ENCODE assay signal across 24 cellular contexts in the genomic region with DNA sequence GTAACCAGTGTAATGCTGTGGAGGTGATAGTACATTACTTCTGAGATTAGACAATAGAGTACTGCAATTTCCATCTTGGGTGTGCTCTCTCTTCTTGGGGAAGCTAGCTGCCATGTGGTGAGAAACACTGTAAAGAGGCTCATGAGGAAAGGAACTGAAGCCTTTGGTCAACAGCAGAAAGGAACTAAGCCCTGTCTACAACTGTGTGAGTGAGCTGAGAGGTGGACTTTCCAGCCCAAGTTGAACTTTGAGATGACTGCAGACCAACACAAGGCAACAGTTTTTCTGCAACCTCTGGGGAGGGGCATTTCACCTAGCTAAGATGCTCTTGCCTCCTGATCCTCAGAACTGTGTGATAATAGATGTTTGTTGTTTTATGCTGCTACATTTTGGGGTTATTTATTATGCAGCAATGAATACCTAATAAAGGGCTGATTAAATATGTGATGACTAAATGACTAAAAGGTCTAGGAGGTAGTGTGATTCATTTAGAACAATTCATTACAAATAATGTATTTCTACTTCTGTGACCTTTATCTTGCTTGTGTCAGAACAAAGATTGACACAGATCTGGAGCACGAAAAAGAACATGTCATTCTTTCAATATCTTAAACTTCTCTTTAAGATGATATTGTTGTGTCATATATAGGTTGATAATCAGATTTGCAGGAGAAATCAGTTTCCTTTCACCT.
A peak's percentile ranks its signal among the peaks of the same experiment; 100 is the strongest.
DNase-seq lines count a peak whose midpoint lies in the region; ATAC-seq, FAIRE-seq and TF ChIP-seq lines count a peak whose summit lies in the region.
"Had no signal": no experiment of that assay in that cellular context is flagged by ENCODE, and none has a peak within 500 bp of the region (broad histone marks: within the 10 kb centered on the region; RNA-seq: fewer than 3 reads in every experiment).

No MANE protein-coding gene starts in this region.

- FAIRE-seq in bronchial epithelial cell (lab: Jason Lieb, UNC), result no peak
- FAIRE-seq: GM12878, GM19239, H54, HTR-8/SVneo had no signal

- H4K20me1 ChIP-seq in GM23338 (replicated peaks; ENCODE audit: insufficient read depth), result no peaks in the 10 kb centered on the region

- H3K27ac ChIP-seq in GM23338 (ENCODE audit: low read depth) (no peak overlapping the region), trophoblast cell (ENCODE audit: low read depth, low read length) (no peak overlapping the region)
- H3K27ac ChIP-seq: GM23248 had no signal

- H3K27ac Mint-ChIP-seq in GM23338, result no peak overlapping the region
- H3K27ac Mint-ChIP-seq: CD4-positive, CD25-positive, alpha-beta regulatory T cell; CD8-positive, alpha-beta memory T cell; HFFc6; IgD-negative memory B cell had no signal

- no peak overlapping the region for H3K14ac ChIP-seq in trophoblast cell (ENCODE audit: low read length)

- no peak overlapping the region for H3K18ac ChIP-seq in trophoblast cell (ENCODE audit: low read length)

- TF ChIP-seq CTCF in GM23338 (conservative IDR thresholded peaks at IDR 0.05; ENCODE audit: low read depth in 2 of 2) (no peak), bronchial epithelial cell (IDR thresholded peaks at IDR 0.05; ENCODE audit: insufficient read depth, low read length, severe bottlenecking) (no peak)

- H3K36me3 ChIP-seq in GM23338 (ENCODE audit: insufficient read depth), result no peaks in the 10 kb centered on the region
- H3K36me3 ChIP-seq in bronchial epithelial cell (ENCODE audit: control insufficient read depth, insufficient read depth, low read length), result no peaks in the 10 kb centered on the region
- H3K36me3 ChIP-seq in trophoblast cell (ENCODE audit: control insufficient read depth in 1 of 2, insufficient read depth in 2 of 2, low read length in 2 of 2), result no peaks in the 10 kb centered on the region
- H3K36me3 ChIP-seq: BE2C had no signal

- no peaks in the 10 kb centered on the region for H3K79me1 ChIP-seq in trophoblast cell (ENCODE audit: low read length)

- no peak overlapping the region for H4K91ac ChIP-seq in trophoblast cell (ENCODE audit: low read depth, low read length)

- no peaks in the 10 kb centered on the region for H3K4me1 ChIP-seq in GM23338 (ENCODE audit: insufficient read depth)
- no peaks in the 10 kb centered on the region for H3K4me1 ChIP-seq in trophoblast cell (ENCODE audit: control insufficient read depth in 1 of 2, insufficient read depth in 2 of 2, low read length in 2 of 2)
- H3K4me1 ChIP-seq: BE2C had no signal

- peak overlapping the region; percentile 18 for H2BK12ac ChIP-seq in trophoblast cell (ENCODE audit: low read length)

- no peaks in the 10 kb centered on the region for H3K27me3 ChIP-seq in GM23338 (ENCODE audit: insufficient read depth)
- no peaks in the 10 kb centered on the region for H3K27me3 ChIP-seq in bronchial epithelial cell (ENCODE audit: control insufficient read depth, insufficient read depth, low read length)
- no peaks in the 10 kb centered on the region for H3K27me3 ChIP-seq in trophoblast cell (ENCODE audit: insufficient read depth, low read length)
- H3K27me3 ChIP-seq: BE2C had no signal

- H3K79me2 ChIP-seq in GM23338 (replicated peaks; ENCODE audit: insufficient read depth) (no peaks in the 10 kb centered on the region), trophoblast cell (ENCODE audit: control insufficient read depth, insufficient read depth, low read length, poor library complexity) (no peaks in the 10 kb centered on the region)

- no peak overlapping the region for H2AK5ac ChIP-seq in trophoblast cell (ENCODE audit: low read length)

- no peak overlapping the region for H3K4me3 ChIP-seq in GM23338
- H3K4me3 ChIP-seq in bronchial epithelial cell (ENCODE audit: low read depth, low read length), result no peak overlapping the region
- no peak overlapping the region for H3K4me3 ChIP-seq in trophoblast cell (ENCODE audit: low read depth, low read length)
- H3K4me3 ChIP-seq: GM12878, GM23248 had no signal

- no peak overlapping the region for H3K4ac ChIP-seq in trophoblast cell (ENCODE audit: low read depth, low read length)

- DNase-seq in GM23338 (ENCODE audit: low spot score) (no peak), bronchial epithelial cell (ENCODE audit: low read depth) (peak; percentile 54), trophoblast cell (no peak), activated gamma-delta T cell treated with Interleukin-2 at 50 U/mL for 16 hours (no peak), GM19240 (ENCODE audit: insufficient read length, low spot score) (no peak)
- DNase-seq: ACHN; BE2C; C1 segment of cervical spinal cord; CD4-positive, CD25-positive, alpha-beta regulatory T cell; CD8-positive, alpha-beta memory T cell; COR-L47; DMS 273 treated with DMSO at 0.1 percent for 48 hours; DMS53; DND-41; EL; GM23248; HCEC 1CT; HFFc6 had no signal

- no peaks in the 10 kb centered on the region for H3K27me3 Mint-ChIP-seq in GM23338 (ENCODE audit: insufficient read depth, low read depth, poor library complexity)
- H3K27me3 Mint-ChIP-seq: CD4-positive, CD25-positive, alpha-beta regulatory T cell; CD8-positive, alpha-beta memory T cell had no signal

- no peaks in the 10 kb centered on the region for H3F3A ChIP-seq in GM23338 (replicated peaks; ENCODE audit: low read depth)

- no peaks in the 10 kb centered on the region for H3K36me3 Mint-ChIP-seq in GM23338 (ENCODE audit: low read depth)
- H3K36me3 Mint-ChIP-seq: CD4-positive, CD25-positive, alpha-beta regulatory T cell; CD8-positive, alpha-beta memory T cell; IgD-negative memory B cell had no signal

- no peak overlapping the region for H3K23ac ChIP-seq in trophoblast cell (ENCODE audit: low read length)

- no peaks in the 10 kb centered on the region; the same call in 1 of the 2 replicates for H3K9me2 ChIP-seq in GM23338 (ENCODE audit: insufficient read depth)

- H3K9me3 ChIP-seq in trophoblast cell (ENCODE audit: insufficient read depth, low read depth, low read length), result no peaks in the 10 kb centered on the region
- H3K9me3 ChIP-seq: BE2C had no signal

- H4K12ac ChIP-seq in trophoblast cell (ENCODE audit: low read depth, low read length), result no peak overlapping the region

- H4K8ac ChIP-seq in trophoblast cell (ENCODE audit: low read depth, low read length), result no peak overlapping the region

- H2BK5ac ChIP-seq in trophoblast cell (ENCODE audit: low read depth, low read length, poor library complexity), result no peak overlapping the region

- 0 out of 2 replicates have a peak overlapping the region, but pooled peaks have one; percentile 44 for H2AFZ ChIP-seq in GM23338
- no peak overlapping the region for H2AFZ ChIP-seq in trophoblast cell (ENCODE audit: insufficient read depth, low read length, poor library complexity)
- H2AFZ ChIP-seq: GM23248 had no signal

- H2BK120ac ChIP-seq in trophoblast cell (ENCODE audit: insufficient read depth, low read length, poor library complexity), result no peak overlapping the region

- H3K4me2 ChIP-seq in GM23338 (no peak overlapping the region), trophoblast cell (ENCODE audit: low read length) (no peak overlapping the region)

- ATAC-seq in GM23338, result no peak
- ATAC-seq in GM18868 (IDR thresholded peaks at IDR 0.05; ENCODE audit: unreplicated experiment), result no peak
- ATAC-seq: GM12878 had no signal

- WGBS in trophoblast cell (ENCODE audit: extremely low coverage, insufficient coverage, insufficient read length), result no CpG with 5 or more reads among the region's 1 CpG

- H3K9ac ChIP-seq in trophoblast cell (ENCODE audit: low read length), result no peak overlapping the region
- H3K9ac ChIP-seq: GM23248 had no signal

- no peaks in the 10 kb centered on the region for H3K9me3 Mint-ChIP-seq in GM23338
- H3K9me3 Mint-ChIP-seq: HFFc6, IgD-negative memory B cell had no signal

- no peaks in the 10 kb centered on the region for H3K4me1 Mint-ChIP-seq in GM23338
- H3K4me1 Mint-ChIP-seq: CD4-positive, CD25-positive, alpha-beta regulatory T cell; CD8-positive, alpha-beta memory T cell; IgD-negative memory B cell had no signal

- H3K4me3 Mint-ChIP-seq in GM23338, result no peak overlapping the region
- H3K4me3 Mint-ChIP-seq: CD4-positive, CD25-positive, alpha-beta regulatory T cell; CD8-positive, alpha-beta memory T cell; HFFc6; IgD-negative memory B cell had no signal

TF ChIP-seq in GM23338, 12 proteins besides CTCF, POLR2A, EP300 and RAD21:
- TF ChIP-seq EZH2 (IDR thresholded peaks at IDR 0.05; ENCODE audit: low read depth, unreplicated experiment), result no peak
